24 cellular contexts compared by ENCODE assay signal in the genomic region with DNA sequence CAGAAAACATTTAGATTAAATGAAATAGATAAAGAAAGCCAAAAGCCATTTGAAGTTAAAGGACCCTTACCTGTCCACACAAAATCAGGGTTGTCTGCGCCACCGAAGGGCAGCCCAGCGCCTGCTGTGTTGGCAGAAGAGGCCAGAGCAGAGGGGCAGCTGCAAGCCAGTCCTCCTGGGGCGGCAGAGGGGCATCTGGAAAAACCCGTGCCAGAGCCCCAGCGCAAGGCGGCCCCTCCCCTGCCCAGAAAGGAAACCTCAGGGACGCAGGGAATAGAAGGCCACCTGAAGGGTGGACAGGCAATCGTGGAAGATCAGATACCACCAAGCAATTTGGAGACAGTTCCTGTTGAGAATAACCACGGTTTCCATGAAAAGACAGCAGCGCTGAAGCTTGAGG. TPM values are rescaled to one million over a fixed set of nuclear protein-coding genes. Genes with fewer than 3 reads are reported as not detected.
DNase-seq lines count a peak whose midpoint lies in the region; ATAC-seq, FAIRE-seq and TF ChIP-seq lines count a peak whose summit lies in the region.
"Had no signal": no experiment of that assay in that cellular context is flagged by ENCODE, and none has a peak within 500 bp of the region (broad histone marks: within the 10 kb centered on the region; RNA-seq: fewer than 3 reads in every experiment).

No MANE protein-coding gene starts in this region.

- H3K4me2 ChIP-seq in OCI-LY7 (ENCODE audit: low read length) (no peak overlapping the region), K562 (ENCODE audit: insufficient read depth, low read length) (no peak overlapping the region)
- H3K4me2 ChIP-seq: A549, BLaER1 had no signal

- BruUV-seq in Calu3 (replicated peaks; lab: Mats Ljungman, UMichigan) (TSS peak; percentile 9), OCI-LY7 (replicated peaks; lab: Mats Ljungman, UMichigan) (TSS peak; percentile 58), K562 (replicated peaks; lab: Mats Ljungman, UMichigan) (TSS peak; percentile 17)

- no peaks in the 10 kb centered on the region for H3K27me3 Mint-ChIP-seq in activated T-cell treated with anti-CD3 and anti-CD28 coated beads, Interleukin-2, amount 50 U/mL, for 72 hours (ENCODE audit: low read depth)
- H3K27me3 Mint-ChIP-seq in Calu3 (ENCODE audit: unreplicated experiment), result no peaks in the 10 kb centered on the region
- H3K27me3 Mint-ChIP-seq: CD4-positive, alpha-beta memory T cell; IgD-negative memory B cell had no signal

- H3K9me2 ChIP-seq in OCI-LY7 (ENCODE audit: insufficient read depth, low read length), result no peaks in the 10 kb centered on the region

- H3K9ac ChIP-seq in K562 (ENCODE audit: insufficient read depth in 1 of 2, low read depth in 2 of 2, low read length in 2 of 2), result 0 out of 4 replicates have a peak overlapping the region, but pooled peaks of 1 of the 2 experiments have one; percentile 2
- H3K9ac ChIP-seq: BLaER1 had no signal

- TF ChIP-seq EP300 in K562 (IDR thresholded peaks at IDR 0.05; ENCODE audit: low read length), result no peak

- H3K27ac Mint-ChIP-seq in activated T-cell treated with anti-CD3 and anti-CD28 coated beads, Interleukin-2, amount 50 U/mL, for 72 hours, result peak overlapping the region; percentile 72
- H3K27ac Mint-ChIP-seq in Calu3 (ENCODE audit: unreplicated experiment), result no peak overlapping the region
- H3K27ac Mint-ChIP-seq: IgD-negative memory B cell had no signal

- H3K9me3 ChIP-seq in OCI-LY7 (ENCODE audit: low read length) (no peaks in the 10 kb centered on the region), K562 (replicated peaks; ENCODE audit: control insufficient read depth, insufficient read depth, low read depth, low read length) (no peaks in the 10 kb centered on the region)
- H3K9me3 ChIP-seq: A549 had no signal

- FAIRE-seq in K562 (lab: Jason Lieb, UNC), result no peak
- FAIRE-seq: A549, GM12891, H1 had no signal

- TF ChIP-seq POLR2A in K562 (conservative IDR thresholded peaks at IDR 0.05), result no peak

- no peak for ATAC-seq in activated T-cell treated with anti-CD3 and anti-CD28 coated beads, Interleukin-2, amount 50 U/mL, for 72 hours (replicated peaks in 1 of 2)
- ATAC-seq in K562, result no peak
- ATAC-seq: A549 had no signal

- H3K27ac ChIP-seq in OCI-LY7 (ENCODE audit: low read depth, low read length, poor library complexity, severe bottlenecking) (no peak overlapping the region), K562 (ENCODE audit: extremely low read depth, low read depth, low read length) (no peak overlapping the region)
- H3K27ac ChIP-seq: 22Rv1, A549, BLaER1 had no signal

- CTCF ChIA-PET in Calu3 (lab: Charles Lee), result no interaction called here
- CTCF ChIA-PET in OCI-LY7 (lab: Charles Lee; ENCODE audit: unreplicated experiment), result no interaction called here
- CTCF ChIA-PET in K562 (lab: Yijun Ruan, JAX; ENCODE audit: low intra/inter-chr PET ratio), result no interaction called here

- intact Hi-C loops in Calu3 (cut with micrococcal nuclease; ENCODE audit: unreplicated experiment), result no loop called here
- intact Hi-C loops in OCI-LY7 (cut with micrococcal nuclease; ENCODE audit: unreplicated experiment), result loop anchor here (10.0 kb wide), 1 partner anchor 51 kb away; no protein-coding TSS in a partner anchor
- intact Hi-C loops in K562 (cut with micrococcal nuclease), result no loop called here

- no peak for TF ChIP-seq RAD21 in K562 (CRISPR knock-in tag; conservative IDR thresholded peaks at IDR 0.05 in 1 of 2, IDR thresholded peaks at IDR 0.05 in 1 of 2)

- H3K4me3 ChIP-seq in OCI-LY7 (ENCODE audit: low read depth, low read length, poor library complexity, severe bottlenecking) (no peak overlapping the region), K562 (no peak overlapping the region)
- H3K4me3 ChIP-seq: A549, BLaER1 had no signal

- TF ChIP-seq CTCF in Calu3 (IDR thresholded peaks at IDR 0.05; ENCODE audit: unreplicated experiment) (no peak), OCI-LY7 (conservative IDR thresholded peaks at IDR 0.05; ENCODE audit: low read length) (no peak), K562 (IDR thresholded peaks at IDR 0.05 in 2 of 3, conservative IDR thresholded peaks at IDR 0.05 in 1 of 3; ENCODE audit: insufficient read depth in 2 of 3, low read depth in 1 of 3, low read length in 3 of 3) (no peak)

- H3K9me3 Mint-ChIP-seq in activated T-cell treated with anti-CD3 and anti-CD28 coated beads, Interleukin-2, amount 50 U/mL, for 72 hours, result no peaks in the 10 kb centered on the region
- no peaks in the 10 kb centered on the region for H3K9me3 Mint-ChIP-seq in Calu3 (ENCODE audit: low read depth, unreplicated experiment)
- H3K9me3 Mint-ChIP-seq: CD14-positive monocyte; CD4-positive, alpha-beta memory T cell; IgD-negative memory B cell had no signal

- H2AFZ ChIP-seq in OCI-LY7 (ENCODE audit: low read length), result no peak overlapping the region
- H2AFZ ChIP-seq in K562 (ENCODE audit: low read depth, low read length), result no peak overlapping the region

- DNase-seq in activated T-cell treated with anti-CD3 and anti-CD28 coated beads, Interleukin-2, amount 50 U/mL, for 72 hours, result no peak
- no peak for DNase-seq in activated T-cell treated with anti-CD3 and anti-CD28 coated beads, Interleukin-2, amount 50 U/mL, for 1 hour
- DNase-seq in Calu3, result no peak
- DNase-seq in OCI-LY7 (ENCODE audit: low spot score), result no peak
- DNase-seq in K562 (ENCODE audit: extremely low read depth in 1 of 4, low spot score in 3 of 4), result no peak
- DNase-seq in GM03348 (ENCODE audit: low spot score), result no peak
- no peak for DNase-seq in NCI-H226
- DNase-seq in ecto neural progenitor cell (ENCODE audit: low spot score), result no peak
- DNase-seq: CD4-positive, alpha-beta memory T cell; DMS 273 treated with DMSO at 0.1 percent for 48 hours; DMS53; DND-41; EL; H9; KG1 had no signal

- WGBS in K562 (ENCODE audit: insufficient coverage, low coverage, missing lambda C conversion rate), result 94% methylated on average over 11 of the region's 11 CpGs

- H3K27me3 ChIP-seq in K562 (ENCODE audit: control insufficient read depth in 2 of 2, insufficient read depth in 2 of 2, low read length in 2 of 2), result no peaks in the 10 kb centered on the region
- H3K27me3 ChIP-seq: BLaER1 had no signal

- H3K36me3 Mint-ChIP-seq in activated T-cell treated with anti-CD3 and anti-CD28 coated beads, Interleukin-2, amount 50 U/mL, for 72 hours (ENCODE audit: insufficient read depth in 2 of 2), result peaks cover 3 to 21% of the 10 kb centered on the region in 2 donors
- peaks cover 17% of the 10 kb centered on the region for H3K36me3 Mint-ChIP-seq in Calu3 (ENCODE audit: insufficient read depth, unreplicated experiment)

- H3K9me1 ChIP-seq in K562 (ENCODE audit: control insufficient read depth, insufficient read depth, low read length), result peaks cover 2% of the 10 kb centered on the region

- peaks cover 5% of the 10 kb centered on the region for H3K4me1 Mint-ChIP-seq in activated T-cell treated with anti-CD3 and anti-CD28 coated beads, Interleukin-2, amount 50 U/mL, for 72 hours (ENCODE audit: low read depth)
- no peaks in the 10 kb centered on the region for H3K4me1 Mint-ChIP-seq in Calu3 (ENCODE audit: low read depth, unreplicated experiment)
- H3K4me1 Mint-ChIP-seq: H9 had no signal

- H3K79me2 ChIP-seq in OCI-LY7 (ENCODE audit: insufficient read depth, low read depth, low read length) (no peaks in the 10 kb centered on the region), K562 (ENCODE audit: control insufficient read depth, insufficient read depth, low read length) (peaks cover 30% of the 10 kb centered on the region; the same call in 2 of the 3 replicates)

- H4K20me1 ChIP-seq in OCI-LY7 (ENCODE audit: insufficient read depth, low read length), result no peaks in the 10 kb centered on the region
- no peaks in the 10 kb centered on the region for H4K20me1 ChIP-seq in K562 (replicated peaks; ENCODE audit: control insufficient read depth, insufficient read depth, low read length)

- H3K36me3 ChIP-seq in OCI-LY7 (ENCODE audit: insufficient read depth, low read length), result peaks cover 44% of the 10 kb centered on the region
- peaks cover 95% of the 10 kb centered on the region for H3K36me3 ChIP-seq in K562 (ENCODE audit: control insufficient read depth, insufficient read depth, low read length)

- in situ Hi-C loops in K562 (cut with MboI), result loop anchor here (25.0 kb wide), 1 partner anchor 208 kb away; a partner anchor contains a TSS

- H3K4me3 Mint-ChIP-seq in activated T-cell treated with anti-CD3 and anti-CD28 coated beads, Interleukin-2, amount 50 U/mL, for 72 hours, result no peak overlapping the region
- H3K4me3 Mint-ChIP-seq in Calu3 (ENCODE audit: low read depth, unreplicated experiment), result no peak overlapping the region
- H3K4me3 Mint-ChIP-seq: CD14-positive monocyte; CD4-positive, alpha-beta memory T cell; H9; IgD-negative memory B cell had no signal

- H3K4me1 ChIP-seq in OCI-LY7 (ENCODE audit: insufficient read depth, low read length, poor library complexity, severe bottlenecking), result no peaks in the 10 kb centered on the region
- peaks cover 0 to 4% of the 10 kb centered on the region in 2 experiments; a peak in 1 of 5 replicates for H3K4me1 ChIP-seq in K562 (replicated peaks in 1 of 2; ENCODE audit: control insufficient read depth in 2 of 2, insufficient read depth in 2 of 2, low read length in 2 of 2)
- H3K4me1 ChIP-seq: A549, BLaER1 had no signal

- POLR2A ChIA-PET in OCI-LY7 (lab: Charles Lee), result no interaction called here
- POLR2A ChIA-PET in K562 (lab: Yijun Ruan, JAX), result interaction anchor here (0.8 kb wide), 1 partner anchor 11 kb away, joined by 4 read pairs; a partner anchor contains a TSS

RNA-seq across cellular contexts. Expression of a gene that starts 10.7 kb away (rescaled TPM):
- total RNA-seq in activated T-cell treated with anti-CD3 and anti-CD28 coated beads, Interleukin-2, amount 50 U/mL, for 72 hours, result 10 to 100 TPM; 18.2 to 21.7 TPM
- total RNA-seq in Calu3 (2022) (29.8 and 31.1 TPM in 2 replicates), OCI-LY7 (2022) (28.2 and 29.4 TPM in 2 replicates), K562 (2014; rRNA removed) (87.8 and 89.7 TPM in 2 replicates), K562 (2014; rRNA removed; fragmentation: Illumina TruSeq; extraction: Trizol) (74.3 and 81.5 TPM in 2 replicates), K562 (2015; rRNA removed; fragmentation: Illumina TruSeq; extraction: Trizol) (79.7 and 80.6 TPM in 2 replicates), K562 (2021) (65.7 and 68.3 TPM in 2 replicates)
- 23.1 and 40.8 TPM in 2 replicates for total RNA-seq in OCI-LY7 (2014; rRNA removed; shearing (Covaris generic))
- total RNA-seq in K562 (2011; cell fraction: chromatin; rRNA removed; ENCODE audit: low replicate concordance), result 82.4 and 114 TPM in 2 replicates
- total RNA-seq in K562 (2011; cell fraction: nucleolus; rRNA removed), result 48.2 and 54.4 TPM in 2 replicates
- total RNA-seq in K562 (2011; cell fraction: nucleoplasm; rRNA removed), result 61.2 and 67.6 TPM in 2 replicates
- polyA plus RNA-seq in K562 (2011; rRNA removed) (37.2 and 41.9 TPM in 2 replicates), K562 (2014; fragmentation: Illumina TruSeq; extraction: Trizol) (63.0 and 77.9 TPM in 2 replicates), K562 (2014; fragmentation: Nextera tagmentation; extraction: Ambion mirVana) (10 to 100 TPM; 19.1 to 23.6 TPM), K562 (2014; rRNA removed) (67.2 and 80.0 TPM in 2 replicates)
- 43.0 and 44.1 TPM in 2 replicates for polyA plus RNA-seq in K562 (2011; cell fraction: cytosol; rRNA removed)
- polyA plus RNA-seq in K562 (2011; cell fraction: nucleus; rRNA removed), result 40.0 and 49.0 TPM in 2 replicates
- polyA plus RNA-seq in K562 (2012), result 58.0 and 60.8 TPM in 2 replicates
- 39.0 and 44.5 TPM in 2 replicates for polyA minus RNA-seq in K562 (2011; rRNA and poly(A)+ RNA removed)
- polyA minus RNA-seq in K562 (2011; cell fraction: cytosol; rRNA and poly(A)+ RNA removed), result 35.1 and 42.7 TPM in 2 replicates
- 11.7 and 20.2 TPM in 2 replicates for polyA minus RNA-seq in K562 (2011; cell fraction: nucleus; rRNA and poly(A)+ RNA removed)

RNA-seq across cellular contexts. Expression of a gene that starts 21.6 kb away (rescaled TPM):
- total RNA-seq in activated T-cell treated with anti-CD3 and anti-CD28 coated beads, Interleukin-2, amount 50 U/mL, for 72 hours, result under 1 TPM; 0.25 to 0.31 TPM
- total RNA-seq in Calu3 (2022), result not detected in 2 replicates
- total RNA-seq in OCI-LY7 (2014; rRNA removed; shearing (Covaris generic)), result 0.09 TPM in 1 of 2 replicates, not detected in the other
- not detected in 2 replicates for total RNA-seq in OCI-LY7 (2022)
- total RNA-seq in K562 (2011; cell fraction: chromatin; rRNA removed; ENCODE audit: low replicate concordance), result 0.23 and 0.28 TPM in 2 replicates
- 0.13 TPM in 1 of 2 replicates, not detected in the other for total RNA-seq in K562 (2011; cell fraction: nucleolus; rRNA removed)
- total RNA-seq in K562 (2011; cell fraction: nucleoplasm; rRNA removed), result 0.51 and 0.53 TPM in 2 replicates
- total RNA-seq in K562 (2014; rRNA removed), result 0.09 TPM in 1 of 2 replicates, not detected in the other
- total RNA-seq in K562 (2014; rRNA removed; fragmentation: Illumina TruSeq; extraction: Trizol), result 0.06 TPM in 1 of 2 replicates, not detected in the other
- 0.08 TPM in 1 of 2 replicates, not detected in the other for total RNA-seq in K562 (2015; rRNA removed; fragmentation: Illumina TruSeq; extraction: Trizol)
- total RNA-seq in K562 (2021), result 0.09 TPM in 1 of 2 replicates, not detected in the other
- 0.22 and 0.49 TPM in 2 replicates for polyA plus RNA-seq in K562 (2011; rRNA removed)
- polyA plus RNA-seq in K562 (2011; cell fraction: cytosol; rRNA removed), result 0.25 and 0.32 TPM in 2 replicates
- 0.13 and 0.27 TPM in 2 replicates for polyA plus RNA-seq in K562 (2011; cell fraction: nucleus; rRNA removed)
- polyA plus RNA-seq in K562 (2012), result 0.28 and 0.31 TPM in 2 replicates
- 0.07 and 0.16 TPM in 2 replicates for polyA plus RNA-seq in K562 (2014; fragmentation: Illumina TruSeq; extraction: Trizol)
- polyA plus RNA-seq in K562 (2014; fragmentation: Nextera tagmentation; extraction: Ambion mirVana), result under 1 TPM; 0.08 to 0.15 TPM
- polyA plus RNA-seq in K562 (2014; rRNA removed), result 0.11 and 0.20 TPM in 2 replicates
- polyA minus RNA-seq in K562 (2011; rRNA and poly(A)+ RNA removed), result 0.06 and 0.07 TPM in 2 replicates
- polyA minus RNA-seq in K562 (2011; cell fraction: cytosol; rRNA and poly(A)+ RNA removed), result not detected in 2 replicates
- polyA minus RNA-seq in K562 (2011; cell fraction: nucleus; rRNA and poly(A)+ RNA removed), result not detected in 2 replicates
- total RNA-seq: CD4-positive, alpha-beta memory T cell; HT-29 had no signal
- polyA plus RNA-seq: A549; AG04450; CD14-positive monocyte; CD4-positive, alpha-beta memory T cell; IgD-negative memory B cell had no signal

RNA-seq across cellular contexts. Expression of a gene that starts 24.5 kb away (rescaled TPM):
- total RNA-seq in activated T-cell treated with anti-CD3 and anti-CD28 coated beads, Interleukin-2, amount 50 U/mL, for 72 hours, result 10 to 100 TPM; 17.1 to 18.9 TPM
- 29.9 and 32.0 TPM in 2 replicates for total RNA-seq in Calu3 (2022)
- 38.1 and 45.7 TPM in 2 replicates for total RNA-seq in OCI-LY7 (2014; rRNA removed; shearing (Covaris generic))
- total RNA-seq in OCI-LY7 (2022), result 62.2 and 73.8 TPM in 2 replicates
- 107 and 254 TPM in 2 replicates for total RNA-seq in K562 (2011; cell fraction: chromatin; rRNA removed; ENCODE audit: low replicate concordance)
- total RNA-seq in K562 (2011; cell fraction: nucleolus; rRNA removed), result 147 and 151 TPM in 2 replicates
- total RNA-seq in K562 (2011; cell fraction: nucleoplasm; rRNA removed), result 105 and 112 TPM in 2 replicates
- 30.2 and 41.6 TPM in 2 replicates for total RNA-seq in K562 (2014; rRNA removed)
- 21.4 and 29.7 TPM in 2 replicates for total RNA-seq in K562 (2014; rRNA removed; fragmentation: Illumina TruSeq; extraction: Trizol)
- 43.4 and 44.3 TPM in 2 replicates for total RNA-seq in K562 (2015; rRNA removed; fragmentation: Illumina TruSeq; extraction: Trizol)
- total RNA-seq in K562 (2021), result 95.3 and 95.4 TPM in 2 replicates
- 32.1 and 32.8 TPM in 2 replicates for polyA plus RNA-seq in K562 (2011; rRNA removed)
- 48.9 and 72.1 TPM in 2 replicates for polyA plus RNA-seq in K562 (2011; cell fraction: cytosol; rRNA removed)
- polyA plus RNA-seq in K562 (2011; cell fraction: nucleus; rRNA removed), result 84.3 and 132 TPM in 2 replicates
- polyA plus RNA-seq in K562 (2012), result 36.0 and 81.8 TPM in 2 replicates
- polyA plus RNA-seq in K562 (2014; fragmentation: Illumina TruSeq; extraction: Trizol), result 48.1 and 59.6 TPM in 2 replicates
- 10 to 100 TPM in 1 of 2 experiments, 1 to 10 TPM in 1; 5.4 to 26.3 TPM for polyA plus RNA-seq in K562 (2014; fragmentation: Nextera tagmentation; extraction: Ambion mirVana)
- polyA plus RNA-seq in K562 (2014; rRNA removed), result 76.3 and 90.2 TPM in 2 replicates
- polyA minus RNA-seq in K562 (2011; rRNA and poly(A)+ RNA removed), result 22.9 and 34.7 TPM in 2 replicates
- 29.9 and 35.5 TPM in 2 replicates for polyA minus RNA-seq in K562 (2011; cell fraction: cytosol; rRNA and poly(A)+ RNA removed)
- polyA minus RNA-seq in K562 (2011; cell fraction: nucleus; rRNA and poly(A)+ RNA removed), result 51.3 and 54.0 TPM in 2 replicates
